In the genomic region with DNA sequence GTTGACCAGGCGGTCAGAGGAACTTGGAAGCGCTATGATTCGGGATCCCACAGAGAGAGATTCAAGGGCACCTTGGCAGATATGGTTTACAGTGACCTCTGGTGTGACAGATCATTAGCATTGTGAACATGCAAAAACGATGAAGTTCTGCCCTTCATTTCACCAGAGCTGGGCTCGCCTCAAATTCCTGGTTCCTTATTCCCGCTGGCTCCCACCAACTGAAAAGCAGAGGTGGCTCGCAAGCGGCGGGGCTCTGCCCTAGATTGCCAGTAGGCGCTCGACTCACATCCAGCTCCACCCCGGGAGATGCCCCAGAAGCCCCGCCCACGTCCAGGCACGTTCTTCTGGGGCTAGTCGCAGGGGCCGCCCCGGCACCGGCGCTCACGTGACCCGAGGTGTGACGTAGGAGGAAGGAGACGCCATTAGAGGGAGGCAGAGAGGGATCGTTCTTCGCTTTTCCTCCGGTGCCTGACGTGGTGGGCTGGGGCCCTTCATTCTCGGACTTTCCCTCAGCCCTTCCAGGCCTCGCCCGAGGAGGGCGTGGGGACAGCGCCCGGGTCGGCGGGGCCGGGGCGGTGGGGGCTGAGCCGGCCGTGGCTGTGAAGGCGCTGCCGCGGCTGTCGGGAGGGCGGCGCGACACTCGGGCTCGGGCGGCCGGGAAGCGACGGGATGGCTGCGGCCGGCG, we compare ENCODE assay signal across 8 cellular contexts. TPM values are rescaled to one million over a fixed set of nuclear protein-coding genes. Genes with fewer than 3 reads are reported as not detected.
A peak's percentile ranks its signal among the peaks of the same experiment; 100 is the strongest.
DNase-seq lines count a peak whose midpoint lies in the region; ATAC-seq, FAIRE-seq and TF ChIP-seq lines count a peak whose summit lies in the region.

A gene with protein sequence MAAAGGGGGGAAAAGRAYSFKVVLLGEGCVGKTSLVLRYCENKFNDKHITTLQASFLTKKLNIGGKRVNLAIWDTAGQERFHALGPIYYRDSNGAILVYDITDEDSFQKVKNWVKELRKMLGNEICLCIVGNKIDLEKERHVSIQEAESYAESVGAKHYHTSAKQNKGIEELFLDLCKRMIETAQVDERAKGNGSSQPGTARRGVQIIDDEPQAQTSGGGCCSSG (plus strand): TSS at position 403 of the 685 bp plus-strand sequence. CDS start 267 bp downstream, at position 670.

- H3K4me3 ChIP-seq in OCI-LY7 (ENCODE audit: low read depth, low read length, poor library complexity, severe bottlenecking) = peak within 1 kb of the TSS; percentile 96
- H3K4me3 ChIP-seq in endothelial cell of umbilical vein (replicated peaks in 1 of 3; ENCODE audit: insufficient read depth in 1 of 3, low read depth in 1 of 3, low read length in 3 of 3) = peak within 1 kb of the TSS; percentile 43 to 90 (median 67)

- DNase-seq in DMS114 treated with DMSO at 0.1 percent for 48 hours (lab: John Stamatoyannopoulos, UW; ENCODE audit: unreplicated experiment) (peak; percentile 97), HuH-7.5 (ENCODE audit: low spot score) (peak; percentile 93), OCI-LY7 (ENCODE audit: low spot score) (peak; percentile 98), activated T-cell treated with anti-CD3 and anti-CD28 coated beads for 1 hour (ENCODE audit: low read depth) (peak; percentile 98), endothelial cell of umbilical vein (ENCODE audit: low read depth, low spot score) (peak; percentile 96), middle frontal gyrus (ENCODE audit: extremely low spot score, low spot score) (peak; percentile 95)
- peak; percentile 99 for DNase-seq in stimulated activated CD8-positive, alpha-beta memory T cell treated with anti-CD3 and anti-CD28 coated beads, Interleukin-2, amount 100 ng/mL, for 48 hours (ENCODE audit: low read depth in 2 of 2)

- POLR2A ChIA-PET in OCI-LY7 (lab: Charles Lee) (interaction anchor here (0.6 to 2.5 kb wide), 9 partner anchors 9 to 343 kb away, joined by 3 to 9 read pairs (median 3); a partner anchor contains a TSS), endothelial cell of umbilical vein (lab: Charles Lee) (interaction anchor here (0.6 kb wide), 4 partner anchors 85 to 95 kb away, joined by 3 to 4 read pairs (median 4); a partner anchor contains a TSS)

- H3K36me3 ChIP-seq in OCI-LY7 (ENCODE audit: insufficient read depth, low read length) (peaks cover 33% of the 10 kb centered on the region), endothelial cell of umbilical vein (ENCODE audit: control insufficient read depth in 2 of 2, extremely low read depth in 1 of 2, insufficient read depth in 2 of 2, low read length in 2 of 2) (no peaks in the 10 kb centered on the region)

- FAIRE-seq in endothelial cell of umbilical vein (lab: Jason Lieb, UNC) = peak; percentile 89

- H3K9me1 ChIP-seq in endothelial cell of umbilical vein (replicated peaks; ENCODE audit: control insufficient read depth, extremely low read depth, insufficient read depth, low read length) = no peaks in the 10 kb centered on the region

- H3K9me3 ChIP-seq in OCI-LY7 (ENCODE audit: low read length) (peaks cover 14% of the 10 kb centered on the region), endothelial cell of umbilical vein (replicated peaks; ENCODE audit: control insufficient read depth, insufficient read depth, low read length) (no peaks in the 10 kb centered on the region)

- dilution Hi-C loops in endothelial cell of umbilical vein (cut with MboI; ENCODE audit: extremely low pct_ligation_motif_present, low sequenced_read_pairs) = no loop called here

- H3K79me2 ChIP-seq in OCI-LY7 (ENCODE audit: insufficient read depth, low read depth, low read length) (peaks cover 46% of the 10 kb centered on the region), endothelial cell of umbilical vein (ENCODE audit: control insufficient read depth, insufficient read depth, low read length) (peaks cover 45% of the 10 kb centered on the region)

- H4K20me1 ChIP-seq in OCI-LY7 (ENCODE audit: insufficient read depth, low read length) (peaks cover 19% of the 10 kb centered on the region; the same call in 1 of the 2 replicates), endothelial cell of umbilical vein (replicated peaks; ENCODE audit: control insufficient read depth, extremely low read depth, insufficient read depth, low read length) (peaks cover under 1% of the 10 kb centered on the region)

- TF ChIP-seq CTCF in OCI-LY7 (conservative IDR thresholded peaks at IDR 0.05; ENCODE audit: low read length) = no peak; the same call in 1 of the 2 replicates
- TF ChIP-seq CTCF in endothelial cell of umbilical vein (IDR thresholded peaks at IDR 0.05; ENCODE audit: extremely low read depth in 1 of 2, insufficient read depth in 1 of 2, low read depth in 1 of 2, low read length in 2 of 2) = peak in 1 of 2 donors; percentile 28

- peak; percentile 88 for TF ChIP-seq POLR2A in endothelial cell of umbilical vein (IDR thresholded peaks at IDR 0.05; ENCODE audit: low read depth, low read length)

- H3K4me2 ChIP-seq in OCI-LY7 (ENCODE audit: low read length) (peak within 1 kb of the TSS; percentile 93), endothelial cell of umbilical vein (ENCODE audit: insufficient read depth, low read length) (peak within 1 kb of the TSS; percentile 85)

- ATAC-seq in GM21526 (IDR thresholded peaks at IDR 0.05; ENCODE audit: low FRiP score, unreplicated experiment) = peak; percentile 98

- CTCF ChIA-PET in OCI-LY7 (lab: Charles Lee; ENCODE audit: unreplicated experiment) = interaction anchor here (1.0 kb wide), 1 partner anchor 102 kb away, joined by 3 read pairs; no protein-coding TSS in a partner anchor
- CTCF ChIA-PET in endothelial cell of umbilical vein (lab: Charles Lee) = interaction anchor here (0.6 to 1.4 kb wide), 9 partner anchors 8 to 339 kb away, joined by 3 to 5 read pairs (median 3); a partner anchor contains a TSS

- H3K27me3 ChIP-seq in endothelial cell of umbilical vein (ENCODE audit: control insufficient read depth in 2 of 2, insufficient read depth in 2 of 2, low read length in 2 of 2) = peaks cover 6 to 30% of the 10 kb centered on the region in 2 experiments

- H3K4me1 ChIP-seq in OCI-LY7 (ENCODE audit: insufficient read depth, low read length, poor library complexity, severe bottlenecking) = peaks cover 22% of the 10 kb centered on the region
- peaks cover 16% of the 10 kb centered on the region for H3K4me1 ChIP-seq in endothelial cell of umbilical vein (ENCODE audit: control insufficient read depth, extremely low read depth, insufficient read depth, low read length)

- peak within 1 kb of the TSS; percentile 96 for H2AFZ ChIP-seq in OCI-LY7 (ENCODE audit: low read length)
- H2AFZ ChIP-seq in endothelial cell of umbilical vein (ENCODE audit: low read depth, low read length) = peak within 1 kb of the TSS; percentile 99

- BruUV-seq in OCI-LY7 (replicated peaks; lab: Mats Ljungman, UMichigan) (no TSS peak), endothelial cell of umbilical vein (replicated peaks; lab: Mats Ljungman, UMichigan) (no TSS peak)

- H3K27ac ChIP-seq in OCI-LY7 (ENCODE audit: low read depth, low read length, poor library complexity, severe bottlenecking) (peak within 1 kb of the TSS; percentile 66), endothelial cell of umbilical vein (ENCODE audit: insufficient read depth, low read depth, low read length) (peak within 1 kb of the TSS; percentile 73)

- intact Hi-C loops in OCI-LY7 (cut with micrococcal nuclease; ENCODE audit: unreplicated experiment) = loop anchor here (1.0 to 2.0 kb wide), 3 partner anchors 66 to 92 kb away; a partner anchor contains a TSS
- intact Hi-C loops in endothelial cell of umbilical vein (cut with micrococcal nuclease) = loop anchor here (1.0 to 2.0 kb wide), 3 partner anchors 68 to 184 kb away; a partner anchor contains a TSS

- no peaks in the 10 kb centered on the region for H3K9me2 ChIP-seq in OCI-LY7 (ENCODE audit: insufficient read depth, low read length)

- H3K9ac ChIP-seq in endothelial cell of umbilical vein (replicated peaks; ENCODE audit: extremely low read depth, insufficient read depth, low read length) = peak within 1 kb of the TSS; percentile 79

TF ChIP-seq in endothelial cell of umbilical vein, 7 proteins besides CTCF, POLR2A, EP300 and RAD21:
- TF ChIP-seq, protein P1, sequence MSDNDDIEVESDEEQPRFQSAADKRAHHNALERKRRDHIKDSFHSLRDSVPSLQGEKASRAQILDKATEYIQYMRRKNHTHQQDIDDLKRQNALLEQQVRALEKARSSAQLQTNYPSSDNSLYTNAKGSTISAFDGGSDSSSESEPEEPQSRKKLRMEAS (IDR thresholded peaks at IDR 0.05; ENCODE audit: insufficient read depth, insufficient read length) = peak; percentile 95
- no peak for TF ChIP-seq JUN (IDR thresholded peaks at IDR 0.05; ENCODE audit: borderline replicate concordance, insufficient read depth, insufficient read length, low read depth)
- no peak for TF ChIP-seq GATA2 (IDR thresholded peaks at IDR 0.05; ENCODE audit: insufficient read depth, insufficient read length, low read depth, low read length)
- no peak for TF ChIP-seq EZH2 (IDR thresholded peaks at IDR 0.05; ENCODE audit: borderline replicate concordance, low read depth, low read length, severe bottlenecking)
- no peak for TF ChIP-seq FOS (IDR thresholded peaks at IDR 0.05; ENCODE audit: borderline replicate concordance, insufficient read depth, low read length)
- TF ChIP-seq POLR2AphosphoS5 (IDR thresholded peaks at IDR 0.05; ENCODE audit: insufficient read depth, low read depth, low read length) = peak; percentile 90
- TF ChIP-seq MYC (IDR thresholded peaks at IDR 0.05; ENCODE audit: low read depth, low read length) = no peak

RNA-seq across cellular contexts. Expression of the gene that starts here (rescaled TPM):
- 11.7 and 18.2 TPM in 2 replicates for total RNA-seq in OCI-LY7 (2014; rRNA removed; shearing (Covaris generic))
- total RNA-seq in OCI-LY7 (2022) (46.6 and 52.8 TPM in 2 replicates), endothelial cell of umbilical vein (44.8 and 49.6 TPM in 2 replicates)
- 1.8 and 1.9 TPM in 2 replicates for polyA plus RNA-seq in endothelial cell of umbilical vein
- polyA plus RNA-seq in endothelial cell of umbilical vein (2011; cell fraction: cytosol; rRNA removed) = 6.9 and 7.2 TPM in 2 replicates
- polyA plus RNA-seq in endothelial cell of umbilical vein (2011; cell fraction: nucleus; rRNA removed) = 7.2 and 11.4 TPM in 2 replicates
- polyA plus RNA-seq in endothelial cell of umbilical vein (2012) = 36.1 and 51.2 TPM in 2 replicates
- 6.6 and 8.5 TPM in 2 replicates for polyA minus RNA-seq in endothelial cell of umbilical vein
- polyA minus RNA-seq in endothelial cell of umbilical vein (2011; cell fraction: cytosol; rRNA and poly(A)+ RNA removed) = 8.6 TPM
- polyA minus RNA-seq in endothelial cell of umbilical vein (2011; cell fraction: nucleus; rRNA and poly(A)+ RNA removed) = 6.9 and 11.2 TPM in 2 replicates

Comparison
In these comparisons a context has a peak if more than half of its experiments do, and no peak if none do; other contexts are left out.
1. Peak in every context shown above with its lines: DNase-seq, ATAC-seq, H3K4me3 ChIP-seq and H3K27ac ChIP-seq.